9 cellular contexts compared by ENCODE assay signal in genomic region chr3:139120336-139120971, GRCh38.
DNase-seq lines count a peak whose midpoint lies in the region; ATAC-seq, FAIRE-seq and TF ChIP-seq lines count a peak whose summit lies in the region.
"Had no signal": no experiment of that assay in that cellular context is flagged by ENCODE, and none has a peak within 500 bp of the region (broad histone marks: within the 10 kb centered on the region; RNA-seq: fewer than 3 reads in every experiment).

No MANE protein-coding gene starts in this region.

- no peak for ATAC-seq in lung (ENCODE audit: insufficient read depth, low FRiP score)

- DNase-seq in AG10803 (ENCODE audit: low read depth) (peak; percentile 85), amniotic stem cell (lab: John Stamatoyannopoulos, UW) (peak; percentile 24), lung (ENCODE audit: low spot score) (peak; percentile 24), GM19239 (ENCODE audit: insufficient read length, low spot score) (no peak), iPS-NIHi7 (ENCODE audit: extremely low spot score) (no peak)
- DNase-seq in effector CD8-positive, alpha-beta T cell (lab: John Stamatoyannopoulos, UW), result no peak
- DNase-seq in activated CD4-positive, alpha-beta T cell treated with anti-CD3 and anti-CD28 coated beads for 4 hours, result no peak
- DNase-seq: Karpas-422 had no signal

- no peaks in the 10 kb centered on the region for H3K27me3 ChIP-seq in lung (ENCODE audit: control insufficient read depth, insufficient read depth)

- POLR2A ChIA-PET in HEK293 (lab: Yijun Ruan, JAX), result no interaction called here

- H3K9me3 ChIP-seq in HEK293 (ENCODE audit: control insufficient read depth, insufficient read depth, low read depth, low read length) (no peaks in the 10 kb centered on the region), lung (ENCODE audit: control insufficient read depth in 2 of 2, insufficient read depth in 1 of 2, low read length in 1 of 2) (no peaks in the 10 kb centered on the region)

- no peak for FAIRE-seq in GM19239 (lab: Jason Lieb, UNC)

- 33 to 55% methylated on average over 8 of the region's 8 CpGs for WGBS in lung, 2 donors

- H3K36me3 ChIP-seq in HEK293 (ENCODE audit: control insufficient read depth in 2 of 2, insufficient read depth in 1 of 2, low read length in 2 of 2) (no peaks in the 10 kb centered on the region), lung (ENCODE audit: control insufficient read depth in 2 of 2, insufficient read depth in 2 of 2, low read length in 2 of 2) (no peaks in the 10 kb centered on the region)

- CTCF ChIA-PET in HEK293 (lab: Yijun Ruan, JAX), result interaction anchor here (3.0 kb wide), 1 partner anchor 8 kb away, joined by 14 read pairs; no protein-coding TSS in a partner anchor

- TF ChIP-seq CTCF in AG10803 (conservative IDR thresholded peaks at IDR 0.05; ENCODE audit: low read length) (no peak), HEK293 (tag by site-specific recombination; IDR thresholded peaks at IDR 0.05) (no peak), lung (IDR thresholded peaks at IDR 0.05; ENCODE audit: control extremely low read depth, extremely low read depth) (no peak)

- H3K27ac ChIP-seq in HEK293 (ENCODE audit: extremely low read depth, low read depth, low read length) (no peak overlapping the region), lung (ENCODE audit: low read depth in 1 of 2, low read length in 1 of 2) (no peak overlapping the region)

- H3K4me3 ChIP-seq in AG10803 (ENCODE audit: low read length) (no peak overlapping the region), HEK293 (ENCODE audit: low read depth, low read length) (no peak overlapping the region), lung (no peak overlapping the region)

- H3K4me1 ChIP-seq in HEK293 (ENCODE audit: control insufficient read depth, insufficient read depth, low read length) (no peaks in the 10 kb centered on the region), lung (ENCODE audit: control insufficient read depth in 2 of 2, insufficient read depth in 2 of 2, low read length in 2 of 2) (peaks cover 0 to 1% of the 10 kb centered on the region in 2 donors)

TF ChIP-seq in HEK293, 187 proteins besides CTCF, POLR2A, EP300 and RAD21:
- TF ChIP-seq ZBTB17 (tag by site-specific recombination; IDR thresholded peaks at IDR 0.05) (peak; percentile 28; the same call in 1 of the 2 replicates), ZNF660 (tag by site-specific recombination; IDR thresholded peaks at IDR 0.05) (no peak), ZNF843 (tag by site-specific recombination; IDR thresholded peaks at IDR 0.05) (no peak), SP7 (tag by site-specific recombination; IDR thresholded peaks at IDR 0.05) (no peak), PRDM1 (tag by site-specific recombination; IDR thresholded peaks at IDR 0.05) (no peak)
- TF ChIP-seq, protein P1, sequence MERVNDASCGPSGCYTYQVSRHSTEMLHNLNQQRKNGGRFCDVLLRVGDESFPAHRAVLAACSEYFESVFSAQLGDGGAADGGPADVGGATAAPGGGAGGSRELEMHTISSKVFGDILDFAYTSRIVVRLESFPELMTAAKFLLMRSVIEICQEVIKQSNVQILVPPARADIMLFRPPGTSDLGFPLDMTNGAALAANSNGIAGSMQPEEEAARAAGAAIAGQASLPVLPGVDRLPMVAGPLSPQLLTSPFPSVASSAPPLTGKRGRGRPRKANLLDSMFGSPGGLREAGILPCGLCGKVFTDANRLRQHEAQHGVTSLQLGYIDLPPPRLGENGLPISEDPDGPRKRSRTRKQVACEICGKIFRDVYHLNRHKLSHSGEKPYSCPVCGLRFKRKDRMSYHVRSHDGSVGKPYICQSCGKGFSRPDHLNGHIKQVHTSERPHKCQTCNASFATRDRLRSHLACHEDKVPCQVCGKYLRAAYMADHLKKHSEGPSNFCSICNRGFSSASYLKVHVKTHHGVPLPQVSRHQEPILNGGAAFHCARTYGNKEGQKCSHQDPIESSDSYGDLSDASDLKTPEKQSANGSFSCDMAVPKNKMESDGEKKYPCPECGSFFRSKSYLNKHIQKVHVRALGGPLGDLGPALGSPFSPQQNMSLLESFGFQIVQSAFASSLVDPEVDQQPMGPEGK (tag by site-specific recombination; IDR thresholded peaks at IDR 0.05), result no peak

Comparison
In these comparisons a context has a peak if more than half of its experiments do, and no peak if none do; other contexts are left out.
1. DNase-seq: peak in AG10803 (single experiment), amniotic stem cell (single experiment) and lung (single experiment); none in GM19239 (single experiment), effector CD8-positive, alpha-beta T cell (single experiment), activated CD4-positive, alpha-beta T cell treated with anti-CD3 and anti-CD28 coated beads for 4 hours (0 of 2) and iPS-NIHi7 (single experiment).